ENCODE assay signal across 21 cellular contexts in the genomic region with DNA sequence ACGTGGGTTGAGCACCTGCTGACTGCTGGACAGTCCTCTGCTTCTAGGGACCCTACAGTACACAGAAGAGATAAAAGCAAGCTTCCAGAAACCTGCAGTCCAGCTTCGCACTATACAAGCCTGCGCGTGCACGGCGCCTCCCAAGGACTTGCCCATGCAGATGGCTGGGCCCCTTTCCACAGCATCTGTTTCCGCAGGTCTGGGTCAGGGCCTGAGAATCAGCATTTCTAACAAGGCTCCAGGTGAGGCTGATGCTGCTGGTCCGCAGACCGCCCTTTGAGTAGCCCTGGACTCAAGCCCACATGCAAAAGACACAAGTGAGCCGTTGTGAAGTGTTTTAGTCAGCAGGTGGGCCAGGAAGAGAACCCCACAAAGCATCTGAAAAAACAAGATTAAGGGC.
DNase-seq lines count a peak whose midpoint lies in the region; ATAC-seq and TF ChIP-seq lines count a peak whose summit lies in the region.
"Had no signal": no experiment of that assay in that cellular context is flagged by ENCODE, and none has a peak within 500 bp of the region (broad histone marks: within the 10 kb centered on the region; RNA-seq: fewer than 3 reads in every experiment).

No MANE protein-coding gene starts in this region.

- H3K9me3 Mint-ChIP-seq in endothelial cell (ENCODE audit: unreplicated experiment): no peaks in the 10 kb centered on the region
- H3K9me3 Mint-ChIP-seq: activated naive CD4-positive, alpha-beta T cell treated with anti-CD3 and anti-CD28 coated beads, Interleukin-2, amount 10 ng/mL, durations not matched to agents 7 days and 5 days; CD4-positive, alpha-beta memory T cell; neural crest cell had no signal

- H3K4me1 Mint-ChIP-seq in endothelial cell (ENCODE audit: unreplicated experiment): peaks cover 44% of the 10 kb centered on the region
- H3K4me1 Mint-ChIP-seq: activated CD4-positive, alpha-beta T cell treated with anti-CD3 and anti-CD28 coated beads for 36 hours; activated naive CD4-positive, alpha-beta T cell treated with anti-CD3 and anti-CD28 coated beads, Interleukin-2, amount 10 ng/mL, durations not matched to agents 7 days and 5 days; CD4-positive, alpha-beta memory T cell had no signal

- DNase-seq in endothelial cell (ENCODE audit: low spot score) (no peak), osteoblast (ENCODE audit: insufficient read length, low spot score, missing footprints) (peak; percentile 59), tibial artery (no peak), AG08395 (ENCODE audit: low spot score) (no peak)
- DNase-seq: activated CD4-positive, alpha-beta T cell treated with anti-CD3 and anti-CD28 coated beads for 36 hours; activated naive CD4-positive, alpha-beta T cell treated with anti-CD3 and anti-CD28 coated beads, Interleukin-2, amount 10 ng/mL, durations not matched to agents 7 days and 5 days; activated T-cell treated with anti-CD3 and anti-CD28 coated beads, Interleukin-2, amount 50 U/mL, for 48 hours; CD4-positive, alpha-beta memory T cell; GF-D8; left ventricle myocardium inferior; NCI-H1092 treated with DMSO at 0.1 percent for 48 hours; NCI-H446; SHP77 treated with DMSO at 0.1 percent for 48 hours; stimulated activated CD4-positive, alpha-beta T cell treated with anti-CD3 and anti-CD28 coated beads, Interleukin-4, amount 100 ng/mL, for 4 hours; stimulated activated naive CD8-positive, alpha-beta T cell treated with anti-CD3 and anti-CD28 coated beads, Interleukin-15, Interleukin-2, amounts not matched to agents 100 U/mL and 50 U/mL, for 24 hours had no signal

- H3K27me3 ChIP-seq in HUES64 (ENCODE audit: insufficient read depth, low read length) (peaks cover 39% of the 10 kb centered on the region; the same call in 1 of the 2 replicates), osteoblast (ENCODE audit: insufficient read depth, low read length) (peaks cover 9% of the 10 kb centered on the region), tibial artery (no peaks in the 10 kb centered on the region)

- H3K4me3 Mint-ChIP-seq in endothelial cell (ENCODE audit: unreplicated experiment): no peak overlapping the region
- H3K4me3 Mint-ChIP-seq: activated CD4-positive, alpha-beta T cell treated with anti-CD3 and anti-CD28 coated beads for 36 hours; activated naive CD4-positive, alpha-beta T cell treated with anti-CD3 and anti-CD28 coated beads, Interleukin-2, amount 10 ng/mL, durations not matched to agents 7 days and 5 days; CD4-positive, alpha-beta memory T cell; neural crest cell had no signal

- H3K27ac ChIP-seq in HUES64 (ENCODE audit: low read depth, low read length): peak overlapping the region; percentile 37; the same call in 1 of the 2 replicates
- H3K27ac ChIP-seq in osteoblast (ENCODE audit: low read depth, low read length): no peak overlapping the region
- H3K27ac ChIP-seq in urinary bladder (ENCODE audit: low read depth): peak overlapping the region; percentile 81
- H3K27ac ChIP-seq in tibial artery: no peak overlapping the region
- H3K27ac ChIP-seq: heart left ventricle, left ventricle myocardium inferior had no signal

- H3K79me2 ChIP-seq in osteoblast (ENCODE audit: insufficient read depth, low read length): no peaks in the 10 kb centered on the region

- H3K27ac Mint-ChIP-seq in endothelial cell (ENCODE audit: unreplicated experiment): peak overlapping the region; percentile 42
- H3K27ac Mint-ChIP-seq: activated CD4-positive, alpha-beta T cell treated with anti-CD3 and anti-CD28 coated beads for 36 hours; activated naive CD4-positive, alpha-beta T cell treated with anti-CD3 and anti-CD28 coated beads, Interleukin-2, amount 10 ng/mL, durations not matched to agents 7 days and 5 days; CD4-positive, alpha-beta memory T cell had no signal

- H3K36me3 Mint-ChIP-seq in endothelial cell (ENCODE audit: low read depth, unreplicated experiment): no peaks in the 10 kb centered on the region
- H3K36me3 Mint-ChIP-seq: activated naive CD4-positive, alpha-beta T cell treated with anti-CD3 and anti-CD28 coated beads, Interleukin-2, amount 10 ng/mL, durations not matched to agents 7 days and 5 days; CD4-positive, alpha-beta memory T cell had no signal

- H3K27me3 Mint-ChIP-seq in endothelial cell (ENCODE audit: unreplicated experiment): peaks cover 2% of the 10 kb centered on the region

- intact Hi-C loops in tibial artery (cut with DNase I; ENCODE audit: low total_unique reads): no loop called here

- H3K9ac ChIP-seq in HUES64 (ENCODE audit: low read depth, low read length): no peak overlapping the region

- H3K4me2 ChIP-seq in osteoblast (ENCODE audit: insufficient read depth, low read length): peak overlapping the region; percentile 13

- H3K4me1 ChIP-seq in HUES64 (ENCODE audit: insufficient read depth, low read length) (peaks cover 11% of the 10 kb centered on the region), osteoblast (ENCODE audit: insufficient read depth, low read length) (no peaks in the 10 kb centered on the region), urinary bladder (ENCODE audit: insufficient read depth) (no peaks in the 10 kb centered on the region), tibial artery (no peaks in the 10 kb centered on the region)
- H3K4me1 ChIP-seq: heart left ventricle, left ventricle myocardium inferior had no signal

- H3K4me3 ChIP-seq in HUES64 (ENCODE audit: low read length) (no peak overlapping the region), osteoblast (ENCODE audit: insufficient read depth, low read length) (no peak overlapping the region), urinary bladder (ENCODE audit: low read depth, low read length) (no peak overlapping the region), tibial artery (no peak overlapping the region)
- H3K4me3 ChIP-seq: heart left ventricle, left ventricle myocardium inferior, mucosa of descending colon had no signal

- no peaks in the 10 kb centered on the region for H4K20me1 ChIP-seq in osteoblast (ENCODE audit: insufficient read depth, low read length)

- H3K9me3 ChIP-seq in HUES64 (ENCODE audit: insufficient read depth, low read depth, low read length) (no peaks in the 10 kb centered on the region), osteoblast (ENCODE audit: low read depth, low read length) (no peaks in the 10 kb centered on the region), tibial artery (no peaks in the 10 kb centered on the region)
- H3K9me3 ChIP-seq: heart left ventricle, left ventricle myocardium inferior, mucosa of descending colon had no signal

- TF ChIP-seq CTCF in endothelial cell (IDR thresholded peaks at IDR 0.05; ENCODE audit: unreplicated experiment) (no peak), osteoblast (IDR thresholded peaks at IDR 0.05; ENCODE audit: extremely low read depth, low read depth, low read length) (no peak), tibial artery (IDR thresholded peaks at IDR 0.05) (no peak)

- H3K36me3 ChIP-seq in HUES64 (ENCODE audit: insufficient read depth, low read length) (no peaks in the 10 kb centered on the region), osteoblast (ENCODE audit: insufficient read depth, low read length) (no peaks in the 10 kb centered on the region), urinary bladder (ENCODE audit: insufficient read depth) (no peaks in the 10 kb centered on the region), tibial artery (no peaks in the 10 kb centered on the region)
- H3K36me3 ChIP-seq: heart left ventricle, left ventricle myocardium inferior had no signal

- H2AFZ ChIP-seq in osteoblast (ENCODE audit: low read length): no peak overlapping the region

- 85% methylated on average over 10 of the region's 10 CpGs for WGBS in HUES64
- 80% methylated on average over 10 of the region's 10 CpGs for WGBS in urinary bladder

- no peak for ATAC-seq in HG03139 (IDR thresholded peaks at IDR 0.05; ENCODE audit: unreplicated experiment)
- ATAC-seq: activated CD4-positive, alpha-beta T cell treated with anti-CD3 and anti-CD28 coated beads for 36 hours; stimulated activated naive CD8-positive, alpha-beta T cell treated with anti-CD3 and anti-CD28 coated beads, Interleukin-15, Interleukin-2, amounts not matched to agents 100 U/mL and 50 U/mL, for 24 hours had no signal

Comparison
In these comparisons a context has a peak if more than half of its experiments do, and no peak if none do; other contexts are left out.
1. H3K27ac ChIP-seq: peak in HUES64 (single experiment) and urinary bladder (single experiment); none in osteoblast (single experiment) and tibial artery (0 of 2).